Comparison of ENCODE assay signal across 20 cellular contexts in genomic region chr10:24691113-24691512, GRCh38. TPM values are rescaled to one million over a fixed set of nuclear protein-coding genes. Genes with fewer than 3 reads are reported as not detected.
DNase-seq lines count a peak whose midpoint lies in the region; ATAC-seq and TF ChIP-seq lines count a peak whose summit lies in the region.
"Had no signal": no experiment of that assay in that cellular context is flagged by ENCODE, and none has a peak within 500 bp of the region (broad histone marks: within the 10 kb centered on the region; RNA-seq: fewer than 3 reads in every experiment).

No MANE protein-coding gene starts in this region.

- no peak overlapping the region for H2AFZ ChIP-seq in osteoblast (ENCODE audit: low read length)
- no peak overlapping the region for H2AFZ ChIP-seq in trophoblast cell (ENCODE audit: insufficient read depth, low read length, poor library complexity)

- H3K14ac ChIP-seq in trophoblast cell (ENCODE audit: low read length) = no peak overlapping the region

- no peaks in the 10 kb centered on the region for H3K36me3 ChIP-seq in heart left ventricle
- no peaks in the 10 kb centered on the region for H3K36me3 ChIP-seq in osteoblast (ENCODE audit: insufficient read depth, low read length)
- H3K36me3 ChIP-seq in trophoblast cell (ENCODE audit: control insufficient read depth in 1 of 2, insufficient read depth in 2 of 2, low read length in 2 of 2) = peaks cover 0 to 7% of the 10 kb centered on the region in 2 experiments

- intact Hi-C loops in heart left ventricle (cut with DNase I) = no loop called here

- TF ChIP-seq CTCF in brain (conservative IDR thresholded peaks at IDR 0.05) = no peak
- TF ChIP-seq CTCF in heart left ventricle (IDR thresholded peaks at IDR 0.05) = no peak
- TF ChIP-seq CTCF in osteoblast (IDR thresholded peaks at IDR 0.05; ENCODE audit: extremely low read depth, low read depth, low read length) = no peak
- TF ChIP-seq CTCF in type B pancreatic cell (conservative IDR thresholded peaks at IDR 0.05) = no peak

- peaks cover 75% of the 10 kb centered on the region for H3K4me1 Mint-ChIP-seq in brain
- peaks cover 6% of the 10 kb centered on the region for H3K4me1 Mint-ChIP-seq in type B pancreatic cell (ENCODE audit: unreplicated experiment)

- no peak overlapping the region for H3K4me3 Mint-ChIP-seq in brain
- no peak overlapping the region for H3K4me3 Mint-ChIP-seq in type B pancreatic cell
- H3K4me3 Mint-ChIP-seq: activated CD4-positive, alpha-beta memory T cell treated with anti-CD3 and anti-CD28 coated beads for 36 hours; activated naive CD8-positive, alpha-beta T cell treated with anti-CD3 and anti-CD28 coated beads, Interleukin-2, amount 10 ng/mL, durations not matched to agents 7 days and 5 days; H9; natural killer cell treated with Interleukin-12 subunit alpha and Interleukin-12 subunit beta and Interleukin-15 and Interleukin-18, amount 100 ng/mL, for 72 hours had no signal

- peaks cover 92% of the 10 kb centered on the region for H3K79me2 ChIP-seq in osteoblast (ENCODE audit: insufficient read depth, low read length)
- H3K79me2 ChIP-seq in trophoblast cell (ENCODE audit: control insufficient read depth, insufficient read depth, low read length, poor library complexity) = peaks cover 5% of the 10 kb centered on the region

- H3K79me1 ChIP-seq in trophoblast cell (ENCODE audit: low read length) = peaks cover 5% of the 10 kb centered on the region

- H4K91ac ChIP-seq in trophoblast cell (ENCODE audit: low read depth, low read length) = no peak overlapping the region

- peaks cover 3% of the 10 kb centered on the region for H3K27me3 Mint-ChIP-seq in brain
- H3K27me3 Mint-ChIP-seq in type B pancreatic cell = no peaks in the 10 kb centered on the region
- H3K27me3 Mint-ChIP-seq: activated CD4-positive, alpha-beta memory T cell treated with anti-CD3 and anti-CD28 coated beads for 36 hours; activated naive CD8-positive, alpha-beta T cell treated with anti-CD3 and anti-CD28 coated beads, Interleukin-2, amount 10 ng/mL, durations not matched to agents 7 days and 5 days; natural killer cell treated with Interleukin-12 subunit alpha and Interleukin-12 subunit beta and Interleukin-15 and Interleukin-18, amount 100 ng/mL, for 72 hours had no signal

- H3K23ac ChIP-seq in trophoblast cell (ENCODE audit: low read length) = no peak overlapping the region

- H3K27me3 ChIP-seq in heart left ventricle (no peaks in the 10 kb centered on the region), osteoblast (ENCODE audit: insufficient read depth, low read length) (no peaks in the 10 kb centered on the region), trophoblast cell (ENCODE audit: insufficient read depth, low read length) (no peaks in the 10 kb centered on the region)
- H3K27me3 ChIP-seq: foreskin keratinocyte had no signal

- DNase-seq in AG20443 (ENCODE audit: low spot score) (peak; percentile 53), heart left ventricle (peak in 1 of 5 donors; percentile 55), osteoblast (ENCODE audit: insufficient read length, low spot score, missing footprints) (peak; percentile 50), trophoblast cell (no peak), Kasumi-1 (lab: John Stamatoyannopoulos, UW) (no peak), NCI-H1694 treated with DMSO at 0.1 percent for 48 hours (lab: John Stamatoyannopoulos, UW) (no peak), type B pancreatic cell (ENCODE audit: extremely low spot score, unreplicated experiment) (no peak)
- DNase-seq: activated CD4-positive, alpha-beta memory T cell treated with anti-CD3 and anti-CD28 coated beads for 36 hours; activated naive CD8-positive, alpha-beta T cell treated with anti-CD3 and anti-CD28 coated beads, Interleukin-2, amount 10 ng/mL, durations not matched to agents 7 days and 5 days; activated T-cell treated with anti-CD3 and anti-CD28 coated beads, Interleukin-2, amount 50 U/mL, for 48 hours; caudate nucleus; effector memory CD4-positive, alpha-beta T cell; foreskin keratinocyte; H9; NCI-H1417; NCI-H2171 treated with DMSO at 0.1 percent for 48 hours; stimulated activated CD4-positive, alpha-beta T cell treated with anti-CD3 and anti-CD28 coated beads, Interleukin-1b, Interleukin-23, amount 100 ng/mL, for 48 hours had no signal

- no peak overlapping the region for H2BK12ac ChIP-seq in trophoblast cell (ENCODE audit: low read length)

- H3K9me3 ChIP-seq in heart left ventricle = no peaks in the 10 kb centered on the region
- no peaks in the 10 kb centered on the region for H3K9me3 ChIP-seq in osteoblast (ENCODE audit: low read depth, low read length)
- no peaks in the 10 kb centered on the region for H3K9me3 ChIP-seq in trophoblast cell (ENCODE audit: insufficient read depth, low read depth, low read length)

- H3K27ac ChIP-seq in heart left ventricle (peak overlapping the region in 3 of 12 donors; percentile 1 to 31 (median 16)), osteoblast (ENCODE audit: low read depth, low read length) (peak overlapping the region; percentile 19), trophoblast cell (ENCODE audit: low read depth, low read length) (no peak overlapping the region)
- H3K27ac ChIP-seq: foreskin keratinocyte, RWPE1 had no signal

- no peak for TF ChIP-seq POLR2A in heart left ventricle (IDR thresholded peaks at IDR 0.05)

- no peak overlapping the region for H3K4ac ChIP-seq in trophoblast cell (ENCODE audit: low read depth, low read length)

- peaks cover 27% of the 10 kb centered on the region for H4K20me1 ChIP-seq in osteoblast (ENCODE audit: insufficient read depth, low read length)

- H2BK5ac ChIP-seq in trophoblast cell (ENCODE audit: low read depth, low read length, poor library complexity) = no peak overlapping the region

- peaks cover 55% of the 10 kb centered on the region for H3K36me3 Mint-ChIP-seq in brain
- no peaks in the 10 kb centered on the region for H3K36me3 Mint-ChIP-seq in type B pancreatic cell
- H3K36me3 Mint-ChIP-seq: activated CD4-positive, alpha-beta memory T cell treated with anti-CD3 and anti-CD28 coated beads for 36 hours; natural killer cell treated with Interleukin-12 subunit alpha and Interleukin-12 subunit beta and Interleukin-15 and Interleukin-18, amount 100 ng/mL, for 72 hours had no signal

- ATAC-seq in heart left ventricle = peak in 3 of 4 donors; percentile 62 to 83 (median 78)
- ATAC-seq: foreskin keratinocyte; natural killer cell treated with Interleukin-12 subunit alpha and Interleukin-12 subunit beta and Interleukin-15 and Interleukin-18, amount 100 ng/mL, for 72 hours had no signal

- no peak overlapping the region for H2AK5ac ChIP-seq in trophoblast cell (ENCODE audit: low read length)

- H3K18ac ChIP-seq in trophoblast cell (ENCODE audit: low read length) = no peak overlapping the region

- H4K8ac ChIP-seq in trophoblast cell (ENCODE audit: low read depth, low read length) = no peak overlapping the region

- H3K9ac ChIP-seq in trophoblast cell (ENCODE audit: low read length) = no peak overlapping the region

- H2BK120ac ChIP-seq in trophoblast cell (ENCODE audit: insufficient read depth, low read length, poor library complexity) = no peak overlapping the region

- 54 to 61% (median 54%) methylated on average over 4 of the region's 4 CpGs for WGBS in heart left ventricle, 4 donors
- WGBS in trophoblast cell (ENCODE audit: extremely low coverage, insufficient coverage, insufficient read length) = no CpG with 5 or more reads among the region's 4 CpGs

- H3K4me2 ChIP-seq in osteoblast (ENCODE audit: insufficient read depth, low read length) = peak overlapping the region; percentile 20
- H3K4me2 ChIP-seq in trophoblast cell (ENCODE audit: low read length) = no peak overlapping the region

- no peak overlapping the region for H4K12ac ChIP-seq in trophoblast cell (ENCODE audit: low read depth, low read length)

- peaks cover 0 to 6% (median 0%) of the 10 kb centered on the region in 5 experiments for H3K9me3 Mint-ChIP-seq in brain
- H3K9me3 Mint-ChIP-seq in type B pancreatic cell = no peaks in the 10 kb centered on the region
- H3K9me3 Mint-ChIP-seq: activated CD4-positive, alpha-beta memory T cell treated with anti-CD3 and anti-CD28 coated beads for 36 hours; activated naive CD8-positive, alpha-beta T cell treated with anti-CD3 and anti-CD28 coated beads, Interleukin-2, amount 10 ng/mL, durations not matched to agents 7 days and 5 days; H9; natural killer cell treated with Interleukin-12 subunit alpha and Interleukin-12 subunit beta and Interleukin-15 and Interleukin-18, amount 100 ng/mL, for 72 hours had no signal

- H3K27ac Mint-ChIP-seq in brain = peak overlapping the region in 3 of 5 experiments; percentile 22 to 47 (median 40)
- H3K27ac Mint-ChIP-seq in type B pancreatic cell = no peak overlapping the region
- H3K27ac Mint-ChIP-seq: activated CD4-positive, alpha-beta memory T cell treated with anti-CD3 and anti-CD28 coated beads for 36 hours; activated naive CD8-positive, alpha-beta T cell treated with anti-CD3 and anti-CD28 coated beads, Interleukin-2, amount 10 ng/mL, durations not matched to agents 7 days and 5 days; H9; natural killer cell treated with Interleukin-12 subunit alpha and Interleukin-12 subunit beta and Interleukin-15 and Interleukin-18, amount 100 ng/mL, for 72 hours had no signal

- H3K4me1 ChIP-seq in heart left ventricle (peaks cover 0 to 58% (median 17%) of the 10 kb centered on the region in 12 donors), osteoblast (ENCODE audit: insufficient read depth, low read length) (peaks cover 8% of the 10 kb centered on the region), trophoblast cell (ENCODE audit: control insufficient read depth in 1 of 2, insufficient read depth in 2 of 2, low read length in 2 of 2) (peaks cover 3 to 6% of the 10 kb centered on the region in 2 experiments)

- H3K4me3 ChIP-seq in heart left ventricle (no peak overlapping the region), osteoblast (ENCODE audit: insufficient read depth, low read length) (no peak overlapping the region), trophoblast cell (ENCODE audit: low read depth, low read length) (no peak overlapping the region)

RNA-seq across cellular contexts. Expression of gene ARHGAP21, which starts 32.6 kb away (rescaled TPM):
- polyA plus RNA-seq in brain (ENCODE audit: insufficient read depth, low read depth, low replicate concordance) = 48.1 TPM
- 10 to 100 TPM; 29.1 to 71.9 (median 49.7) TPM for total RNA-seq in heart left ventricle
- polyA plus RNA-seq in heart left ventricle = 10 to 100 TPM; 20.8 to 40.6 TPM
- total RNA-seq in osteoblast = 140 and 165 TPM in 2 replicates
- 65.0 and 66.8 TPM in 2 replicates for polyA plus RNA-seq in trophoblast cell (2013)
- total RNA-seq in type B pancreatic cell (ENCODE audit: low replicate concordance) = 53.9 and 69.7 TPM in 2 replicates

Comparison
In these comparisons a context has a peak if more than half of its experiments do, and no peak if none do; other contexts are left out.
1. DNase-seq: peak in AG20443 (single experiment) and osteoblast (single experiment); none in trophoblast cell (0 of 2), Kasumi-1 (0 of 2), NCI-H1694 treated with DMSO at 0.1 percent for 48 hours (single experiment) and type B pancreatic cell (single experiment).